Comparison of ENCODE assay signal across 1 cellular context in genomic region chr2:218962859-218963492, GRCh38.
TF ChIP-seq lines count a peak whose summit lies in the region.

No MANE protein-coding gene starts in this region.

TF ChIP-seq in WTC11, 78 proteins besides CTCF, POLR2A, EP300 and RAD21 (continued from another document and continues in another):
- TF ChIP-seq, protein P1, sequence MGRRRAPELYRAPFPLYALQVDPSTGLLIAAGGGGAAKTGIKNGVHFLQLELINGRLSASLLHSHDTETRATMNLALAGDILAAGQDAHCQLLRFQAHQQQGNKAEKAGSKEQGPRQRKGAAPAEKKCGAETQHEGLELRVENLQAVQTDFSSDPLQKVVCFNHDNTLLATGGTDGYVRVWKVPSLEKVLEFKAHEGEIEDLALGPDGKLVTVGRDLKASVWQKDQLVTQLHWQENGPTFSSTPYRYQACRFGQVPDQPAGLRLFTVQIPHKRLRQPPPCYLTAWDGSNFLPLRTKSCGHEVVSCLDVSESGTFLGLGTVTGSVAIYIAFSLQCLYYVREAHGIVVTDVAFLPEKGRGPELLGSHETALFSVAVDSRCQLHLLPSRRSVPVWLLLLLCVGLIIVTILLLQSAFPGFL (CRISPR knock-in tag; IDR thresholded peaks at IDR 0.05; ENCODE audit: borderline replicate concordance) = peak; percentile 92; the same call in 1 of the 2 replicates
- no peak for TF ChIP-seq RORB (CRISPR knock-in tag; IDR thresholded peaks at IDR 0.05)
- no peak for TF ChIP-seq FOXJ3 (CRISPR knock-in tag; IDR thresholded peaks at IDR 0.05; ENCODE audit: borderline replicate concordance)
- no peak for TF ChIP-seq ATF2 (CRISPR knock-in tag; IDR thresholded peaks at IDR 0.05; ENCODE audit: borderline replicate concordance, low read depth)
- TF ChIP-seq, protein P2, sequence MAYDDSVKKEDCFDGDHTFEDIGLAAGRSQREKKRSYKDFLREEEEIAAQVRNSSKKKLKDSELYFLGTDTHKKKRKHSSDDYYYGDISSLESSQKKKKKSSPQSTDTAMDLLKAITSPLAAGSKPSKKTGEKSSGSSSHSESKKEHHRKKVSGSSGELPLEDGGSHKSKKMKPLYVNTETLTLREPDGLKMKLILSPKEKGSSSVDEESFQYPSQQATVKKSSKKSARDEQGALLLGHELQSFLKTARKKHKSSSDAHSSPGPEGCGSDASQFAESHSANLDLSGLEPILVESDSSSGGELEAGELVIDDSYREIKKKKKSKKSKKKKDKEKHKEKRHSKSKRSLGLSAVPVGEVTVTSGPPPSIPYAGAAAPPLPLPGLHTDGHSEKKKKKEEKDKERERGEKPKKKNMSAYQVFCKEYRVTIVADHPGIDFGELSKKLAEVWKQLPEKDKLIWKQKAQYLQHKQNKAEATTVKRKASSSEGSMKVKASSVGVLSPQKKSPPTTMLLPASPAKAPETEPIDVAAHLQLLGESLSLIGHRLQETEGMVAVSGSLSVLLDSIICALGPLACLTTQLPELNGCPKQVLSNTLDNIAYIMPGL (CRISPR knock-in tag; IDR thresholded peaks at IDR 0.05) = no peak
- no peak for TF ChIP-seq IRF2 (CRISPR knock-in tag; IDR thresholded peaks at IDR 0.05; ENCODE audit: borderline replicate concordance, low read depth)
- no peak for TF ChIP-seq ZBTB21 (CRISPR knock-in tag; IDR thresholded peaks at IDR 0.05; ENCODE audit: borderline replicate concordance)
- TF ChIP-seq FOXP1 (CRISPR knock-in tag; IDR thresholded peaks at IDR 0.05; ENCODE audit: borderline replicate concordance) = peak; percentile 97
- no peak; the same call in 1 of the 2 replicates for TF ChIP-seq STAT6 (CRISPR knock-in tag; conservative IDR thresholded peaks at IDR 0.05; ENCODE audit: low read depth)
- peak; percentile 80 for TF ChIP-seq USF1 (CRISPR knock-in tag; IDR thresholded peaks at IDR 0.05)
- TF ChIP-seq ZNF232 (CRISPR knock-in tag; IDR thresholded peaks at IDR 0.05) = peak; percentile 92
- no peak for TF ChIP-seq GTF2I (CRISPR knock-in tag; conservative IDR thresholded peaks at IDR 0.05)
- peak; percentile 97 for TF ChIP-seq TEAD1 (CRISPR knock-in tag; IDR thresholded peaks at IDR 0.05)
- peak; percentile 73; the same call in 1 of the 2 replicates for TF ChIP-seq ZNF138 (CRISPR knock-in tag; conservative IDR thresholded peaks at IDR 0.05)
- peak; percentile 97 for TF ChIP-seq FOXP4 (CRISPR knock-in tag; IDR thresholded peaks at IDR 0.05)
- peak; percentile 94 for TF ChIP-seq ESRRA (CRISPR knock-in tag; IDR thresholded peaks at IDR 0.05; ENCODE audit: borderline replicate concordance)
- TF ChIP-seq, protein P3, sequence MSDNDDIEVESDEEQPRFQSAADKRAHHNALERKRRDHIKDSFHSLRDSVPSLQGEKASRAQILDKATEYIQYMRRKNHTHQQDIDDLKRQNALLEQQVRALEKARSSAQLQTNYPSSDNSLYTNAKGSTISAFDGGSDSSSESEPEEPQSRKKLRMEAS (CRISPR knock-in tag; IDR thresholded peaks at IDR 0.05) = peak; percentile 72; the same call in 1 of the 2 replicates
- TF ChIP-seq ELF4 (CRISPR knock-in tag; IDR thresholded peaks at IDR 0.05; ENCODE audit: low read depth) = peak; percentile 84; the same call in 1 of the 2 replicates
- peak; percentile 89 for TF ChIP-seq NFE2L1 (CRISPR knock-in tag; IDR thresholded peaks at IDR 0.05)
- TF ChIP-seq MYBL2 (CRISPR knock-in tag; IDR thresholded peaks at IDR 0.05) = peak; percentile 93
- TF ChIP-seq NFATC4 (CRISPR knock-in tag; IDR thresholded peaks at IDR 0.05) = no peak
- no peak for TF ChIP-seq ZNF425 (CRISPR knock-in tag; conservative IDR thresholded peaks at IDR 0.05)
- 0 out of 2 replicates have a peak, but pooled peaks have one; percentile 27 for TF ChIP-seq SP1 (CRISPR knock-in tag; conservative IDR thresholded peaks at IDR 0.05)
- peak; percentile 87; the same call in 1 of the 2 replicates for TF ChIP-seq E2F5 (CRISPR knock-in tag; IDR thresholded peaks at IDR 0.05)
- TF ChIP-seq, protein P4, sequence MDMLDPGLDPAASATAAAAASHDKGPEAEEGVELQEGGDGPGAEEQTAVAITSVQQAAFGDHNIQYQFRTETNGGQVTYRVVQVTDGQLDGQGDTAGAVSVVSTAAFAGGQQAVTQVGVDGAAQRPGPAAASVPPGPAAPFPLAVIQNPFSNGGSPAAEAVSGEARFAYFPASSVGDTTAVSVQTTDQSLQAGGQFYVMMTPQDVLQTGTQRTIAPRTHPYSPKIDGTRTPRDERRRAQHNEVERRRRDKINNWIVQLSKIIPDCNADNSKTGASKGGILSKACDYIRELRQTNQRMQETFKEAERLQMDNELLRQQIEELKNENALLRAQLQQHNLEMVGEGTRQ (CRISPR knock-in tag; IDR thresholded peaks at IDR 0.05) = peak; percentile 31; the same call in 1 of the 2 replicates
- no peak for TF ChIP-seq ZNF396 (CRISPR knock-in tag; IDR thresholded peaks at IDR 0.05; ENCODE audit: borderline replicate concordance)
- TF ChIP-seq, protein P5, sequence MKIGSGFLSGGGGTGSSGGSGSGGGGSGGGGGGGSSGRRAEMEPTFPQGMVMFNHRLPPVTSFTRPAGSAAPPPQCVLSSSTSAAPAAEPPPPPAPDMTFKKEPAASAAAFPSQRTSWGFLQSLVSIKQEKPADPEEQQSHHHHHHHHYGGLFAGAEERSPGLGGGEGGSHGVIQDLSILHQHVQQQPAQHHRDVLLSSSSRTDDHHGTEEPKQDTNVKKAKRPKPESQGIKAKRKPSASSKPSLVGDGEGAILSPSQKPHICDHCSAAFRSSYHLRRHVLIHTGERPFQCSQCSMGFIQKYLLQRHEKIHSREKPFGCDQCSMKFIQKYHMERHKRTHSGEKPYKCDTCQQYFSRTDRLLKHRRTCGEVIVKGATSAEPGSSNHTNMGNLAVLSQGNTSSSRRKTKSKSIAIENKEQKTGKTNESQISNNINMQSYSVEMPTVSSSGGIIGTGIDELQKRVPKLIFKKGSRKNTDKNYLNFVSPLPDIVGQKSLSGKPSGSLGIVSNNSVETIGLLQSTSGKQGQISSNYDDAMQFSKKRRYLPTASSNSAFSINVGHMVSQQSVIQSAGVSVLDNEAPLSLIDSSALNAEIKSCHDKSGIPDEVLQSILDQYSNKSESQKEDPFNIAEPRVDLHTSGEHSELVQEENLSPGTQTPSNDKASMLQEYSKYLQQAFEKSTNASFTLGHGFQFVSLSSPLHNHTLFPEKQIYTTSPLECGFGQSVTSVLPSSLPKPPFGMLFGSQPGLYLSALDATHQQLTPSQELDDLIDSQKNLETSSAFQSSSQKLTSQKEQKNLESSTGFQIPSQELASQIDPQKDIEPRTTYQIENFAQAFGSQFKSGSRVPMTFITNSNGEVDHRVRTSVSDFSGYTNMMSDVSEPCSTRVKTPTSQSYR (CRISPR knock-in tag; IDR thresholded peaks at IDR 0.05) = peak; percentile 87
- TF ChIP-seq JAZF1 (CRISPR knock-in tag; IDR thresholded peaks at IDR 0.05) = no peak
- peak; percentile 57; the same call in 1 of the 2 replicates for TF ChIP-seq CBFB (CRISPR knock-in tag; IDR thresholded peaks at IDR 0.05; ENCODE audit: low read depth)
- no peak for TF ChIP-seq EMX1 (CRISPR knock-in tag; IDR thresholded peaks at IDR 0.05)
- TF ChIP-seq, protein P6, sequence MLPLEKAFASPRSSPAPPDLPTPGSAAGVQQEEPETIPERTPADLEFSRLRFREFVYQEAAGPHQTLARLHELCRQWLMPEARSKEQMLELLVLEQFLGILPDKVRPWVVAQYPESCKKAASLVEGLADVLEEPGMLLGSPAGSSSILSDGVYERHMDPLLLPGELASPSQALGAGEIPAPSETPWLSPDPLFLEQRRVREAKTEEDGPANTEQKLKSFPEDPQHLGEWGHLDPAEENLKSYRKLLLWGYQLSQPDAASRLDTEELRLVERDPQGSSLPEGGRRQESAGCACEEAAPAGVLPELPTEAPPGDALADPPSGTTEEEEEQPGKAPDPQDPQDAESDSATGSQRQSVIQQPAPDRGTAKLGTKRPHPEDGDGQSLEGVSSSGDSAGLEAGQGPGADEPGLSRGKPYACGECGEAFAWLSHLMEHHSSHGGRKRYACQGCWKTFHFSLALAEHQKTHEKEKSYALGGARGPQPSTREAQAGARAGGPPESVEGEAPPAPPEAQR (CRISPR knock-in tag; IDR thresholded peaks at IDR 0.05) = no peak
- TF ChIP-seq, protein P7, sequence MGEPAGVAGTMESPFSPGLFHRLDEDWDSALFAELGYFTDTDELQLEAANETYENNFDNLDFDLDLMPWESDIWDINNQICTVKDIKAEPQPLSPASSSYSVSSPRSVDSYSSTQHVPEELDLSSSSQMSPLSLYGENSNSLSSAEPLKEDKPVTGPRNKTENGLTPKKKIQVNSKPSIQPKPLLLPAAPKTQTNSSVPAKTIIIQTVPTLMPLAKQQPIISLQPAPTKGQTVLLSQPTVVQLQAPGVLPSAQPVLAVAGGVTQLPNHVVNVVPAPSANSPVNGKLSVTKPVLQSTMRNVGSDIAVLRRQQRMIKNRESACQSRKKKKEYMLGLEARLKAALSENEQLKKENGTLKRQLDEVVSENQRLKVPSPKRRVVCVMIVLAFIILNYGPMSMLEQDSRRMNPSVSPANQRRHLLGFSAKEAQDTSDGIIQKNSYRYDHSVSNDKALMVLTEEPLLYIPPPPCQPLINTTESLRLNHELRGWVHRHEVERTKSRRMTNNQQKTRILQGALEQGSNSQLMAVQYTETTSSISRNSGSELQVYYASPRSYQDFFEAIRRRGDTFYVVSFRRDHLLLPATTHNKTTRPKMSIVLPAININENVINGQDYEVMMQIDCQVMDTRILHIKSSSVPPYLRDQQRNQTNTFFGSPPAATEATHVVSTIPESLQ (CRISPR knock-in tag; IDR thresholded peaks at IDR 0.05) = no peak
- TF ChIP-seq RELA (CRISPR knock-in tag; IDR thresholded peaks at IDR 0.05; ENCODE audit: borderline replicate concordance) = peak; percentile 93
- peak; percentile 60; the same call in 1 of the 2 replicates for TF ChIP-seq ZNF219 (CRISPR knock-in tag; IDR thresholded peaks at IDR 0.05; ENCODE audit: borderline replicate concordance)
